ENCODE assay signal across 29 cellular contexts in genomic region chr7:68509054-68509453, GRCh38.
"Had no signal": no experiment of that assay in that cellular context is flagged by ENCODE, and none has a peak within 500 bp of the region (broad histone marks: within the 10 kb centered on the region; RNA-seq: fewer than 3 reads in every experiment).

No MANE protein-coding gene starts in this region.

- H3K4me1 ChIP-seq: parathyroid adenoma, psoas muscle, spleen, suprapubic skin, testis, tibial artery, transverse colon, upper lobe of right lung, uterus had no signal

- DNase-seq: naive thymus-derived CD8-positive, alpha-beta T cell; nephron progenitor cell; occipital lobe; ovary; posterior cingulate gyrus; psoas muscle; right cardiac atrium; spleen; stimulated activated CD4-positive, alpha-beta T cell treated with anti-CD3 and anti-CD28 coated beads, Interleukin-12 subunit alpha, Interleukin-12 subunit beta, amount 100 ng/mL, for 4 hours; stimulated activated CD4-positive, alpha-beta T cell treated with anti-CD3 and anti-CD28 coated beads, Interleukin-1b, Interleukin-23, amount 100 ng/mL, for 48 hours; stimulated activated CD4-positive, alpha-beta T cell treated with anti-CD3 and anti-CD28 coated beads, Interleukin-4, amount 100 ng/mL, for 1 hour; stimulated activated CD4-positive, alpha-beta T cell treated with anti-CD3 and anti-CD28 coated beads, Interleukin-4, amount 100 ng/mL, for 4 hours; stimulated activated CD8-positive, alpha-beta memory T cell treated with anti-CD3 and anti-CD28 coated beads, Interleukin-4, amount 100 ng/mL, for 48 hours; stimulated activated naive CD4-positive, alpha-beta T cell; stimulated activated naive CD8-positive, alpha-beta T cell treated with anti-CD3 and anti-CD28 coated beads, Interleukin-15, amount 100 ng/mL, for 72 hours; stimulated activated naive CD8-positive, alpha-beta T cell treated with anti-CD3 and anti-CD28 coated beads, Interleukin-15, Interleukin-2, amounts not matched to agents 100 U/mL and 50 U/mL, for 24 hours; substantia nigra; testis; tibial artery; transverse colon; upper lobe of right lung; uterus had no signal

- H2AFZ ChIP-seq: parathyroid adenoma had no signal

- H3K79me2 ChIP-seq: parathyroid adenoma had no signal

- H3K9ac ChIP-seq: parathyroid adenoma had no signal

- H3K27ac ChIP-seq: ovary, parathyroid adenoma, psoas muscle, skin epidermis, spleen, suprapubic skin, testis, tibial artery, transverse colon, upper lobe of right lung, uterus had no signal

- H3K4me3 ChIP-seq: ovary, psoas muscle, skin epidermis, smooth muscle cell, spleen, suprapubic skin, testis, tibial artery, transverse colon, upper lobe of right lung, uterus had no signal

- H3K27me3 ChIP-seq: ovary, spleen, testis, tibial artery, transverse colon, upper lobe of right lung, uterus had no signal

- ATAC-seq: naive thymus-derived CD8-positive, alpha-beta T cell; natural killer cell treated with Interleukin-12 subunit alpha and Interleukin-12 subunit beta and Interleukin-15 and Interleukin-18, amount 100 ng/mL, for 72 hours; psoas muscle; right cardiac atrium; sciatic nerve; stimulated activated memory B cell treated with anti-CD40 and anti-IgM and Interleukin-4, amounts not matched to agents 10 μg/mL and 1 μg/mL and 100 μg/mL, for 72 hours; stimulated activated naive CD8-positive, alpha-beta T cell treated with anti-CD3 and anti-CD28 coated beads, Interleukin-15, amount 100 ng/mL, for 72 hours; stimulated activated naive CD8-positive, alpha-beta T cell treated with anti-CD3 and anti-CD28 coated beads, Interleukin-15, Interleukin-2, amounts not matched to agents 100 U/mL and 50 U/mL, for 24 hours; upper lobe of right lung had no signal

- H3K9me3 ChIP-seq: testis, upper lobe of right lung, uterus had no signal

- H3K36me3 ChIP-seq: ovary, spleen, suprapubic skin, tibial artery, transverse colon, upper lobe of right lung, uterus had no signal

- H3K4me2 ChIP-seq: smooth muscle cell had no signal
